11 cellular contexts compared by ENCODE assay signal in genomic region chr7:140607441-140607989, GRCh38. TPM values are rescaled to one million over a fixed set of nuclear protein-coding genes. Genes with fewer than 3 reads are reported as not detected.
A peak's percentile ranks its signal among the peaks of the same experiment; 100 is the strongest.
DNase-seq lines count a peak whose midpoint lies in the region; FAIRE-seq and TF ChIP-seq lines count a peak whose summit lies in the region.
"Had no signal": no experiment of that assay in that cellular context is flagged by ENCODE, and none has a peak within 500 bp of the region (broad histone marks: within the 10 kb centered on the region; RNA-seq: fewer than 3 reads in every experiment).

No MANE protein-coding gene starts in this region.

- H3K4me3 ChIP-seq in fibroblast of villous mesenchyme (ENCODE audit: low read depth, low read length) = no peak overlapping the region
- no peak overlapping the region for H3K4me3 ChIP-seq in muscle layer of duodenum (ENCODE audit: low read depth in 1 of 2, low read length in 2 of 2)

- DNase-seq in amniotic epithelial cell (ENCODE audit: low read depth) (peak; percentile 9), fibroblast of villous mesenchyme (ENCODE audit: low read depth) (peak; percentile 60), urothelium cell line (ENCODE audit: low spot score) (peak; percentile 50), NCI-H2081 treated with DMSO at 0.1 percent for 48 hours (lab: John Stamatoyannopoulos, UW) (no peak), NCI-H748 (lab: John Stamatoyannopoulos, UW; ENCODE audit: unreplicated experiment) (no peak)
- DNase-seq in activated CD4-positive, alpha-beta T cell treated with anti-CD3 and anti-CD28 coated beads, Interleukin-2, amount 50 U/mL, for 1 hour = no peak
- DNase-seq in effector CD8-positive, alpha-beta T cell (lab: John Stamatoyannopoulos, UW) = no peak
- DNase-seq: activated CD8-positive, alpha-beta memory T cell treated with anti-CD3 and anti-CD28 coated beads for 24 hours; NCI-H1436 had no signal

- no peaks in the 10 kb centered on the region for H3K36me3 ChIP-seq in muscle layer of duodenum (ENCODE audit: control insufficient read depth in 1 of 2, insufficient read depth in 2 of 2, low read length in 2 of 2)

- H3K27ac ChIP-seq in muscle layer of duodenum (ENCODE audit: low read length) = peak overlapping the region; percentile 41

- H3K27me3 ChIP-seq in muscle layer of duodenum (ENCODE audit: low read depth, low read length) = no peaks in the 10 kb centered on the region

- no peak for TF ChIP-seq CTCF in fibroblast of villous mesenchyme (IDR thresholded peaks at IDR 0.05; ENCODE audit: insufficient read depth, low read depth, low read length)

- peak; percentile 27 for FAIRE-seq in urothelium cell line (lab: Jason Lieb, UNC)
- FAIRE-seq: colon had no signal

- H3K9me3 ChIP-seq in muscle layer of duodenum (ENCODE audit: control insufficient read depth in 1 of 2, low read length in 2 of 2) = no peaks in the 10 kb centered on the region

- H3K4me1 ChIP-seq in muscle layer of duodenum (ENCODE audit: control insufficient read depth in 1 of 2, insufficient read depth in 2 of 2, low read length in 2 of 2) = peaks cover 0 to 35% of the 10 kb centered on the region in 2 donors

RNA-seq across cellular contexts. Expression of gene DENND2A, which starts 33.1 kb away (rescaled TPM):
- 25.5 and 26.7 TPM in 2 replicates for total RNA-seq in fibroblast of villous mesenchyme

Comparison
In these comparisons a context has a peak if more than half of its experiments do, and no peak if none do; other contexts are left out.
1. DNase-seq: peak in amniotic epithelial cell (single experiment), fibroblast of villous mesenchyme (single experiment) and urothelium cell line (single experiment); none in activated CD4-positive, alpha-beta T cell treated with anti-CD3 and anti-CD28 coated beads, Interleukin-2, amount 50 U/mL, for 1 hour (single experiment), NCI-H2081 treated with DMSO at 0.1 percent for 48 hours (single experiment), effector CD8-positive, alpha-beta T cell (single experiment) and NCI-H748 (single experiment).